Comparison of ENCODE assay signal across 13 cellular contexts in genomic region chr22:19885841-19886592, GRCh38. TPM values are rescaled to one million over a fixed set of nuclear protein-coding genes. Genes with fewer than 3 reads are reported as not detected.
A peak's percentile ranks its signal among the peaks of the same experiment; 100 is the strongest.
DNase-seq lines count a peak whose midpoint lies in the region; ATAC-seq, FAIRE-seq and TF ChIP-seq lines count a peak whose summit lies in the region.
"Had no signal": no experiment of that assay in that cellular context is flagged by ENCODE, and none has a peak within 500 bp of the region (broad histone marks: within the 10 kb centered on the region; RNA-seq: fewer than 3 reads in every experiment).

No MANE protein-coding gene starts in this region.

- H3K27ac Mint-ChIP-seq in neural progenitor cell: peak overlapping the region; percentile 57
- H3K27ac Mint-ChIP-seq: nephron progenitor cell had no signal

- H3K4me3 ChIP-seq in BE2C (ENCODE audit: low read depth, low read length) (no peak overlapping the region), GM23248 (no peak overlapping the region), K562 (no peak overlapping the region), neural progenitor cell (no peak overlapping the region)

- H3K36me3 ChIP-seq in BE2C: no peaks in the 10 kb centered on the region; the same call in 1 of the 2 replicates
- H3K36me3 ChIP-seq in GM23248 (ENCODE audit: low read depth): no peaks in the 10 kb centered on the region
- H3K36me3 ChIP-seq in K562 (ENCODE audit: control insufficient read depth, insufficient read depth, low read length): no peaks in the 10 kb centered on the region
- no peaks in the 10 kb centered on the region for H3K36me3 ChIP-seq in neural progenitor cell

- peaks cover 10% of the 10 kb centered on the region for H3K27me3 Mint-ChIP-seq in neural progenitor cell (ENCODE audit: insufficient read depth, low read depth)

- 60 to 69% methylated on average over 15 of the region's 15 CpGs for WGBS in GM23248 (ENCODE audit: low coverage in 1 of 2, low lambda C conversion rate in 2 of 2, missing lambda C conversion rate in 2 of 2), 2 experiments
- WGBS in K562 (ENCODE audit: insufficient coverage, low coverage, missing lambda C conversion rate): 48% methylated on average over 15 of the region's 15 CpGs

- H3K4me2 ChIP-seq in GM23248 (ENCODE audit: unreplicated experiment) (peak overlapping the region; percentile 29), K562 (ENCODE audit: insufficient read depth, low read length) (no peak overlapping the region), neural progenitor cell (no peak overlapping the region)

- H3K4me1 ChIP-seq in BE2C (peaks cover 12% of the 10 kb centered on the region), GM23248 (ENCODE audit: insufficient read depth) (peaks cover 36% of the 10 kb centered on the region), K562 (replicated peaks in 1 of 2; ENCODE audit: control insufficient read depth in 2 of 2, insufficient read depth in 2 of 2, low read length in 2 of 2) (peaks cover 6 to 65% of the 10 kb centered on the region in 2 experiments), neural progenitor cell (peaks cover 21% of the 10 kb centered on the region)

- in situ Hi-C loops in GM23248 (cut with MboI) (no loop called here), K562 (cut with MboI) (no loop called here)

- CTCF ChIA-PET in K562 (lab: Yijun Ruan, JAX; ENCODE audit: low intra/inter-chr PET ratio): no interaction called here

- TF ChIP-seq CTCF in BE2C (IDR thresholded peaks at IDR 0.05; ENCODE audit: low read depth, low read length): no peak
- 0 out of 6 replicates have a peak, but pooled peaks of 1 of the 3 experiments have one; percentile 5 for TF ChIP-seq CTCF in K562 (IDR thresholded peaks at IDR 0.05 in 2 of 3, conservative IDR thresholded peaks at IDR 0.05 in 1 of 3; ENCODE audit: insufficient read depth in 2 of 3, low read depth in 1 of 3, low read length in 3 of 3)
- no peak for TF ChIP-seq CTCF in neural progenitor cell (IDR thresholded peaks at IDR 0.05)
- no peak for TF ChIP-seq CTCF in GM20000 (IDR thresholded peaks at IDR 0.05; ENCODE audit: extremely low read depth, missing control alignments)

- H3K9me1 ChIP-seq in K562 (ENCODE audit: control insufficient read depth, insufficient read depth, low read length): peaks cover 6% of the 10 kb centered on the region

- intact Hi-C loops in K562 (cut with micrococcal nuclease): no loop called here

- H3K9me2 ChIP-seq in GM23248 (ENCODE audit: insufficient read depth): no peaks in the 10 kb centered on the region

- no peak for FAIRE-seq in K562 (lab: Jason Lieb, UNC)
- FAIRE-seq: GM12892 had no signal

- POLR2A ChIA-PET in K562 (lab: Yijun Ruan, JAX): interaction anchor here (0.5 to 11.1 kb wide), 17 partner anchors 11 to 1049 kb away, joined by 3 to 141 read pairs (median 4); no protein-coding TSS in a partner anchor

- H3K27ac ChIP-seq in GM23248 (peak overlapping the region; percentile 70), K562 (ENCODE audit: extremely low read depth, low read depth, low read length) (no peak overlapping the region), neural progenitor cell (no peak overlapping the region)

- peak; percentile 3; the same call in 1 of the 3 replicates for ATAC-seq in K562
- no peak for ATAC-seq in GM21717 (IDR thresholded peaks at IDR 0.05; ENCODE audit: unreplicated experiment)

- H3K9ac ChIP-seq in GM23248 (peak overlapping the region; percentile 39; the same call in 1 of the 2 replicates), K562 (ENCODE audit: insufficient read depth in 1 of 2, low read depth in 2 of 2, low read length in 2 of 2) (peak overlapping the region in 1 of 2 experiments; percentile 65; a peak in 2 of 4 replicates), neural progenitor cell (no peak overlapping the region)

- H3K4me1 Mint-ChIP-seq in neural progenitor cell: peaks cover 29% of the 10 kb centered on the region

- no peaks in the 10 kb centered on the region for H3K36me3 Mint-ChIP-seq in neural progenitor cell
- H3K36me3 Mint-ChIP-seq: brain had no signal

- no peaks in the 10 kb centered on the region for H4K20me1 ChIP-seq in GM23248 (ENCODE audit: insufficient read depth)
- peaks cover 38% of the 10 kb centered on the region for H4K20me1 ChIP-seq in K562 (replicated peaks; ENCODE audit: control insufficient read depth, insufficient read depth, low read length)
- H4K20me1 ChIP-seq in neural progenitor cell (ENCODE audit: low read depth): no peaks in the 10 kb centered on the region

- H3K9me3 Mint-ChIP-seq in neural progenitor cell: no peaks in the 10 kb centered on the region
- H3K9me3 Mint-ChIP-seq: brain, nephron progenitor cell had no signal

- no peaks in the 10 kb centered on the region for H3K9me3 ChIP-seq in BE2C
- no peaks in the 10 kb centered on the region for H3K9me3 ChIP-seq in GM23248 (ENCODE audit: low read depth)
- H3K9me3 ChIP-seq in K562 (replicated peaks; ENCODE audit: control insufficient read depth, insufficient read depth, low read depth, low read length): no peaks in the 10 kb centered on the region
- H3K9me3 ChIP-seq in neural progenitor cell (ENCODE audit: low read depth): no peaks in the 10 kb centered on the region

- DNase-seq in BE2C (peak; percentile 8), GM23248 (no peak), K562 (ENCODE audit: extremely low read depth in 1 of 4, low spot score in 3 of 4) (no peak), neural progenitor cell (ENCODE audit: low spot score) (no peak), GM20000 (ENCODE audit: low spot score) (no peak), GM03348 (ENCODE audit: low spot score) (no peak)
- no peak for DNase-seq in stimulated activated naive CD4-positive, alpha-beta T cell (lab: John Stamatoyannopoulos, UW)
- DNase-seq: nephron progenitor cell; stimulated activated CD4-positive, alpha-beta T cell treated with anti-CD3 and anti-CD28 coated beads, Interleukin-2, amount 100 ng/mL, for 48 hours; SW 1271 had no signal

- no peak for TF ChIP-seq RAD21 in K562 (CRISPR knock-in tag; conservative IDR thresholded peaks at IDR 0.05 in 1 of 2, IDR thresholded peaks at IDR 0.05 in 1 of 2)

- no peak overlapping the region for H2AFZ ChIP-seq in GM23248
- H2AFZ ChIP-seq in K562 (ENCODE audit: low read depth, low read length): no peak overlapping the region
- no peak overlapping the region for H2AFZ ChIP-seq in neural progenitor cell (replicated peaks)

- TF ChIP-seq POLR2A in K562 (conservative IDR thresholded peaks at IDR 0.05): no peak

- H3K79me2 ChIP-seq in GM23248 (ENCODE audit: insufficient read depth) (peaks cover 10% of the 10 kb centered on the region; the same call in 1 of the 2 replicates), K562 (ENCODE audit: control insufficient read depth, insufficient read depth, low read length) (no peaks in the 10 kb centered on the region), neural progenitor cell (ENCODE audit: low read depth) (no peaks in the 10 kb centered on the region)

- no peak overlapping the region for H3K4me3 Mint-ChIP-seq in neural progenitor cell
- H3K4me3 Mint-ChIP-seq: brain, nephron progenitor cell had no signal

- no peaks in the 10 kb centered on the region for H3K27me3 ChIP-seq in BE2C
- H3K27me3 ChIP-seq in GM23248 (replicated peaks; ENCODE audit: insufficient read depth): no peaks in the 10 kb centered on the region
- H3K27me3 ChIP-seq in K562 (ENCODE audit: control insufficient read depth in 2 of 2, insufficient read depth in 2 of 2, low read length in 2 of 2): no peaks in the 10 kb centered on the region
- peaks cover 20% of the 10 kb centered on the region for H3K27me3 ChIP-seq in neural progenitor cell

- BruUV-seq in K562 (replicated peaks; lab: Mats Ljungman, UMichigan): no TSS peak

- H3F3A ChIP-seq in GM23248 (ENCODE audit: insufficient read depth) (peaks cover 14% of the 10 kb centered on the region), neural progenitor cell (ENCODE audit: low read depth) (peaks cover 3% of the 10 kb centered on the region)

- TF ChIP-seq EP300 in K562 (IDR thresholded peaks at IDR 0.05; ENCODE audit: low read length): no peak

RNA-seq across cellular contexts. Expression of gene GNB1L, which starts 31.3 kb away (rescaled TPM):
- 3.2 TPM for polyA plus RNA-seq in BE2C (2012; ENCODE audit: insufficient read depth, insufficient read length, low read depth)
- 16.5 and 22.5 TPM in 2 replicates for total RNA-seq in GM23248 (2014; rRNA removed; shearing (Covaris generic))
- polyA plus RNA-seq in GM23248 (2016; fragmentation: Nextera tagmentation; extraction: Ambion mirVana): 13.6 and 14.3 TPM in 2 replicates
- total RNA-seq in K562 (2011; cell fraction: chromatin; rRNA removed; ENCODE audit: low replicate concordance): 5.3 and 21.3 TPM in 2 replicates
- 21.8 and 25.5 TPM in 2 replicates for total RNA-seq in K562 (2011; cell fraction: nucleolus; rRNA removed)
- 7.3 and 7.8 TPM in 2 replicates for total RNA-seq in K562 (2011; cell fraction: nucleoplasm; rRNA removed)
- total RNA-seq in K562 (2014; rRNA removed): 48.9 and 69.1 TPM in 2 replicates
- 0.57 and 0.84 TPM in 2 replicates for total RNA-seq in K562 (2014; rRNA removed; fragmentation: Illumina TruSeq; extraction: Trizol)
- total RNA-seq in K562 (2015; rRNA removed; fragmentation: Illumina TruSeq; extraction: Trizol): 17.8 and 20.6 TPM in 2 replicates
- total RNA-seq in K562 (2021): 50.5 and 55.3 TPM in 2 replicates
- polyA plus RNA-seq in K562 (2011; rRNA removed): 10.2 and 35.0 TPM in 2 replicates
- 37.2 and 43.8 TPM in 2 replicates for polyA plus RNA-seq in K562 (2011; cell fraction: cytosol; rRNA removed)
- polyA plus RNA-seq in K562 (2011; cell fraction: nucleus; rRNA removed): 33.2 and 43.3 TPM in 2 replicates
- polyA plus RNA-seq in K562 (2012): 42.2 and 62.2 TPM in 2 replicates
- 1.9 and 18.0 TPM in 2 replicates for polyA plus RNA-seq in K562 (2014; fragmentation: Illumina TruSeq; extraction: Trizol)
- 1 to 10 TPM in 1 of 2 experiments, under 1 TPM in 1; 0.56 to 3.5 TPM for polyA plus RNA-seq in K562 (2014; fragmentation: Nextera tagmentation; extraction: Ambion mirVana)
- polyA plus RNA-seq in K562 (2014; rRNA removed): 40.7 and 41.3 TPM in 2 replicates
- 2.8 and 3.7 TPM in 2 replicates for polyA minus RNA-seq in K562 (2011; rRNA and poly(A)+ RNA removed)
- 13.2 and 33.0 TPM in 2 replicates for polyA minus RNA-seq in K562 (2011; cell fraction: cytosol; rRNA and poly(A)+ RNA removed)
- polyA minus RNA-seq in K562 (2011; cell fraction: nucleus; rRNA and poly(A)+ RNA removed): 12.0 and 14.3 TPM in 2 replicates
- total RNA-seq in neural progenitor cell (ENCODE audit: low replicate concordance): 3.0 and 11.6 TPM in 2 replicates

RNA-seq across cellular contexts. Expression of gene RTL10, which starts 31.3 kb away (rescaled TPM):
- polyA plus RNA-seq in BE2C (2012; ENCODE audit: insufficient read depth, insufficient read length, low read depth): 49.7 TPM
- 11.9 and 14.2 TPM in 2 replicates for total RNA-seq in GM23248 (2014; rRNA removed; shearing (Covaris generic))
- 22.8 and 23.8 TPM in 2 replicates for polyA plus RNA-seq in GM23248 (2016; fragmentation: Nextera tagmentation; extraction: Ambion mirVana)
- 82.4 and 192 TPM in 2 replicates for total RNA-seq in K562 (2011; cell fraction: chromatin; rRNA removed; ENCODE audit: low replicate concordance)
- total RNA-seq in K562 (2011; cell fraction: nucleolus; rRNA removed): 134 and 166 TPM in 2 replicates
- total RNA-seq in K562 (2011; cell fraction: nucleoplasm; rRNA removed): 107 and 110 TPM in 2 replicates
- total RNA-seq in K562 (2014; rRNA removed): 32.5 and 42.0 TPM in 2 replicates
- total RNA-seq in K562 (2014; rRNA removed; fragmentation: Illumina TruSeq; extraction: Trizol): 16.3 and 19.8 TPM in 2 replicates
- 26.2 and 28.8 TPM in 2 replicates for total RNA-seq in K562 (2015; rRNA removed; fragmentation: Illumina TruSeq; extraction: Trizol)
- 75.4 and 75.5 TPM in 2 replicates for total RNA-seq in K562 (2021)
- 32.7 and 82.6 TPM in 2 replicates for polyA plus RNA-seq in K562 (2011; rRNA removed)
- 68.8 and 74.9 TPM in 2 replicates for polyA plus RNA-seq in K562 (2011; cell fraction: cytosol; rRNA removed)
- 124 and 157 TPM in 2 replicates for polyA plus RNA-seq in K562 (2011; cell fraction: nucleus; rRNA removed)
- polyA plus RNA-seq in K562 (2012): 40.3 and 56.9 TPM in 2 replicates
- polyA plus RNA-seq in K562 (2014; fragmentation: Illumina TruSeq; extraction: Trizol): 39.2 and 40.1 TPM in 2 replicates
- polyA plus RNA-seq in K562 (2014; fragmentation: Nextera tagmentation; extraction: Ambion mirVana): 10 to 100 TPM; 23.6 to 33.7 TPM
- polyA plus RNA-seq in K562 (2014; rRNA removed): 28.2 and 31.2 TPM in 2 replicates
- 49.5 and 66.5 TPM in 2 replicates for polyA minus RNA-seq in K562 (2011; rRNA and poly(A)+ RNA removed)
- 31.7 and 46.0 TPM in 2 replicates for polyA minus RNA-seq in K562 (2011; cell fraction: cytosol; rRNA and poly(A)+ RNA removed)
- polyA minus RNA-seq in K562 (2011; cell fraction: nucleus; rRNA and poly(A)+ RNA removed): 42.7 and 85.4 TPM in 2 replicates
- 7.3 and 16.3 TPM in 2 replicates for total RNA-seq in neural progenitor cell (ENCODE audit: low replicate concordance)

RNA-seq across cellular contexts. Expression of gene COMT, which starts 55.6 kb away (rescaled TPM):
- polyA plus RNA-seq in BE2C (2012; ENCODE audit: insufficient read depth, insufficient read length, low read depth): 286 TPM
- total RNA-seq in GM23248 (2014; rRNA removed; shearing (Covaris generic)): 423 and 490 TPM in 2 replicates
- 508 and 537 TPM in 2 replicates for polyA plus RNA-seq in GM23248 (2016; fragmentation: Nextera tagmentation; extraction: Ambion mirVana)
- 125 and 360 TPM in 2 replicates for total RNA-seq in K562 (2011; cell fraction: chromatin; rRNA removed; ENCODE audit: low replicate concordance)
- 500 and 649 TPM in 2 replicates for total RNA-seq in K562 (2011; cell fraction: nucleolus; rRNA removed)
- 301 and 358 TPM in 2 replicates for total RNA-seq in K562 (2011; cell fraction: nucleoplasm; rRNA removed)
- 334 and 497 TPM in 2 replicates for total RNA-seq in K562 (2014; rRNA removed)
- total RNA-seq in K562 (2014; rRNA removed; fragmentation: Illumina TruSeq; extraction: Trizol): 29.4 and 46.3 TPM in 2 replicates
- 155 and 156 TPM in 2 replicates for total RNA-seq in K562 (2015; rRNA removed; fragmentation: Illumina TruSeq; extraction: Trizol)
- total RNA-seq in K562 (2021): 348 and 351 TPM in 2 replicates
- 185 and 498 TPM in 2 replicates for polyA plus RNA-seq in K562 (2011; rRNA removed)
- 652 and 657 TPM in 2 replicates for polyA plus RNA-seq in K562 (2011; cell fraction: cytosol; rRNA removed)
- polyA plus RNA-seq in K562 (2011; cell fraction: nucleus; rRNA removed): 321 and 432 TPM in 2 replicates
- polyA plus RNA-seq in K562 (2012): 279 and 699 TPM in 2 replicates
- 108 and 305 TPM in 2 replicates for polyA plus RNA-seq in K562 (2014; fragmentation: Illumina TruSeq; extraction: Trizol)
- polyA plus RNA-seq in K562 (2014; fragmentation: Nextera tagmentation; extraction: Ambion mirVana): 10 to 100 TPM; 12.5 to 39.6 TPM
- polyA plus RNA-seq in K562 (2014; rRNA removed): 263 and 317 TPM in 2 replicates
- 92.9 and 123 TPM in 2 replicates for polyA minus RNA-seq in K562 (2011; rRNA and poly(A)+ RNA removed)
- polyA minus RNA-seq in K562 (2011; cell fraction: cytosol; rRNA and poly(A)+ RNA removed): 148 and 344 TPM in 2 replicates
- 63.8 and 154 TPM in 2 replicates for polyA minus RNA-seq in K562 (2011; cell fraction: nucleus; rRNA and poly(A)+ RNA removed)
- 1.1 and 1.3 TPM in 2 replicates for total RNA-seq in neural progenitor cell (ENCODE audit: low replicate concordance)

RNA-seq across cellular contexts. Expression of gene TXNRD2, which starts 55.6 kb away (rescaled TPM):
- 46.2 TPM for polyA plus RNA-seq in BE2C (2012; ENCODE audit: insufficient read depth, insufficient read length, low read depth)
- 20.1 and 38.4 TPM in 2 replicates for total RNA-seq in GM23248 (2014; rRNA removed; shearing (Covaris generic))
- polyA plus RNA-seq in GM23248 (2016; fragmentation: Nextera tagmentation; extraction: Ambion mirVana) (24.8 and 25.7 TPM in 2 replicates), K562 (2011; rRNA removed) (50.2 and 93.6 TPM in 2 replicates), K562 (2014; fragmentation: Illumina TruSeq; extraction: Trizol) (45.0 and 66.1 TPM in 2 replicates), K562 (2014; fragmentation: Nextera tagmentation; extraction: Ambion mirVana) (1 to 10 TPM; 3.3 to 4.4 TPM), K562 (2014; rRNA removed) (52.5 and 57.0 TPM in 2 replicates)
- total RNA-seq in K562 (2011; cell fraction: chromatin; rRNA removed; ENCODE audit: low replicate concordance): 156 and 367 TPM in 2 replicates
- 176 and 216 TPM in 2 replicates for total RNA-seq in K562 (2011; cell fraction: nucleolus; rRNA removed)
- total RNA-seq in K562 (2011; cell fraction: nucleoplasm; rRNA removed): 160 and 165 TPM in 2 replicates
- total RNA-seq in K562 (2014; rRNA removed) (49.4 and 60.7 TPM in 2 replicates), K562 (2014; rRNA removed; fragmentation: Illumina TruSeq; extraction: Trizol) (25.1 and 32.6 TPM in 2 replicates), K562 (2015; rRNA removed; fragmentation: Illumina TruSeq; extraction: Trizol) (45.9 and 50.4 TPM in 2 replicates), K562 (2021) (78.2 and 80.2 TPM in 2 replicates), neural progenitor cell (ENCODE audit: low replicate concordance) (0.19 and 3.1 TPM in 2 replicates)
- 84.2 and 98.0 TPM in 2 replicates for polyA plus RNA-seq in K562 (2011; cell fraction: cytosol; rRNA removed)
- polyA plus RNA-seq in K562 (2011; cell fraction: nucleus; rRNA removed): 148 and 181 TPM in 2 replicates
- polyA plus RNA-seq in K562 (2012): 83.1 and 83.5 TPM in 2 replicates
- 44.4 and 47.5 TPM in 2 replicates for polyA minus RNA-seq in K562 (2011; rRNA and poly(A)+ RNA removed)
- 55.3 and 75.6 TPM in 2 replicates for polyA minus RNA-seq in K562 (2011; cell fraction: cytosol; rRNA and poly(A)+ RNA removed)
- polyA minus RNA-seq in K562 (2011; cell fraction: nucleus; rRNA and poly(A)+ RNA removed): 57.4 and 103 TPM in 2 replicates

Comparison
In these comparisons a context has a peak if more than half of its experiments do, and no peak if none do; other contexts are left out.
1. RNA of gene COMT, which starts 55.6 kb away (total RNA-seq): 423 to 490 TPM in GM23248 and 29.4 to 649 TPM in K562; 1.1 to 1.3 TPM in neural progenitor cell; every median in the first group is over 10 times any median in the second.